ENCODE assay signal across 19 cellular contexts in the genomic region with DNA sequence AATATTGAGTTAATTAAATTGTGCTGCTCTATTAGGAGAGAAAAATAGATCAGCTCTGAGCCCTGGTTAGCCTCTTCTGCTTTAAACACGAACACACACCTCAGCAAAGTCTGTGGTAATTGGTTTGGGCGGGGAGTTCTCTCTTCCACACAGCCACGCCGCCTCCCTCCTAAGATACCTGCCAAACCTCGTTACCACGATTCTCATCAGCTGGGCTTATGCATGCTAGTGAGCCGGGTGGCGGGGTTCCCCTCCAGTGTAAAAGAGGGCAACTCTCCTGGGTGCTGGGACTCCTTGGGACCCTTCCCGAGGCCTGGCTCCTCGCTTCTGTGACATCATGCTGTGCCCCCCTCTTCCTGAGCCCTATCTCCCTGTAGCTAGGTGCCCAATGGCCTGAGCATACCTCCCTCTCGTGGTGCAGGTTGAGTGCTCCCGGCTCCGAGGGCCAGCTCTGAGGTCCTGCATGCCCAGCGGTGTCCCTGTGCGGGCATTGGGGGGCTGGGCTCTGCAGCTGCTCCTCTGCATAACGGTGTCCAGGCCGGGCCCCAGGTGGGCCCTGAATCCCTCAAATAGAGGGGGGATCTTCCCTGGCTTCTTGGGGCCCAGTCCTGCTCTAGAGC.
"Had no signal": no experiment of that assay in that cellular context is flagged by ENCODE, and none has a peak within 500 bp of the region (broad histone marks: within the 10 kb centered on the region; RNA-seq: fewer than 3 reads in every experiment).

No MANE protein-coding gene starts in this region.

- H3K9me3 ChIP-seq: adrenal gland, colonic mucosa, neutrophil, transverse colon had no signal

- H3K27me3 ChIP-seq: colonic mucosa had no signal

- H3K36me3 ChIP-seq: adrenal gland, colonic mucosa, neutrophil, transverse colon had no signal

- H3K4me1 ChIP-seq: adrenal gland, colonic mucosa had no signal

- ATAC-seq: activated CD8-positive, alpha-beta memory T cell treated with anti-CD3 and anti-CD28 coated beads, Interleukin-2, amount 10 ng/mL, durations not matched to agents 7 days and 5 days; left lobe of liver had no signal

- H3K4me1 Mint-ChIP-seq: activated CD8-positive, alpha-beta memory T cell treated with anti-CD3 and anti-CD28 coated beads, Interleukin-2, amount 10 ng/mL, durations not matched to agents 7 days and 5 days had no signal

- H3K27ac ChIP-seq: adrenal gland, colonic mucosa, neutrophil, transverse colon had no signal

- DNase-seq: activated CD4-positive, alpha-beta memory T cell treated with anti-CD3 and anti-CD28 coated beads for 36 hours; activated CD4-positive, alpha-beta T cell treated with anti-CD3 and anti-CD28 coated beads for 1 hour; activated CD8-positive, alpha-beta memory T cell treated with anti-CD3 and anti-CD28 coated beads, Interleukin-2, amount 10 ng/mL, durations not matched to agents 7 days and 5 days; activated effector memory CD4-positive, alpha-beta T cell treated with Interleukin-2 at 50 U/mL for 16 hours; activated naive CD4-positive, alpha-beta T cell treated with anti-CD3 and anti-CD28 coated beads, Interleukin-2, amount 50 U/mL, for 16 hours; activated T-cell treated with anti-CD3 and anti-CD28 coated beads, Interleukin-2, amount 50 U/mL, for 24 hours; central memory CD4-positive, alpha-beta T cell; colonic mucosa; islet precursor cell; mammary epithelial cell; naive B cell; retina; stimulated activated CD4-positive, alpha-beta T cell treated with anti-CD3 and anti-CD28 coated beads, Interleukin-15, amount 100 ng/mL, for 24 hours; stimulated activated CD4-positive, alpha-beta T cell treated with anti-CD3 and anti-CD28 coated beads, Interleukin-4, amount 100 ng/mL, for 1 hour; stimulated activated naive CD4-positive, alpha-beta T cell; transverse colon had no signal

- H3K27ac Mint-ChIP-seq: activated CD4-positive, alpha-beta memory T cell treated with anti-CD3 and anti-CD28 coated beads for 36 hours; activated CD8-positive, alpha-beta memory T cell treated with anti-CD3 and anti-CD28 coated beads, Interleukin-2, amount 10 ng/mL, durations not matched to agents 7 days and 5 days; activated T-cell treated with anti-CD3 and anti-CD28 coated beads, Interleukin-2, amount 50 U/mL, for 24 hours; naive B cell had no signal

- H3K36me3 Mint-ChIP-seq: activated CD4-positive, alpha-beta memory T cell treated with anti-CD3 and anti-CD28 coated beads for 36 hours; activated CD8-positive, alpha-beta memory T cell treated with anti-CD3 and anti-CD28 coated beads, Interleukin-2, amount 10 ng/mL, durations not matched to agents 7 days and 5 days; naive B cell had no signal

- H3K4me3 ChIP-seq: adrenal gland, colonic mucosa, transverse colon had no signal

- H3K9me3 Mint-ChIP-seq: activated CD4-positive, alpha-beta memory T cell treated with anti-CD3 and anti-CD28 coated beads for 36 hours; activated T-cell treated with anti-CD3 and anti-CD28 coated beads, Interleukin-2, amount 50 U/mL, for 24 hours had no signal

- H3K4me3 Mint-ChIP-seq: activated CD4-positive, alpha-beta memory T cell treated with anti-CD3 and anti-CD28 coated beads for 36 hours; activated CD8-positive, alpha-beta memory T cell treated with anti-CD3 and anti-CD28 coated beads, Interleukin-2, amount 10 ng/mL, durations not matched to agents 7 days and 5 days; activated T-cell treated with anti-CD3 and anti-CD28 coated beads, Interleukin-2, amount 50 U/mL, for 24 hours had no signal
